In the genomic region with DNA sequence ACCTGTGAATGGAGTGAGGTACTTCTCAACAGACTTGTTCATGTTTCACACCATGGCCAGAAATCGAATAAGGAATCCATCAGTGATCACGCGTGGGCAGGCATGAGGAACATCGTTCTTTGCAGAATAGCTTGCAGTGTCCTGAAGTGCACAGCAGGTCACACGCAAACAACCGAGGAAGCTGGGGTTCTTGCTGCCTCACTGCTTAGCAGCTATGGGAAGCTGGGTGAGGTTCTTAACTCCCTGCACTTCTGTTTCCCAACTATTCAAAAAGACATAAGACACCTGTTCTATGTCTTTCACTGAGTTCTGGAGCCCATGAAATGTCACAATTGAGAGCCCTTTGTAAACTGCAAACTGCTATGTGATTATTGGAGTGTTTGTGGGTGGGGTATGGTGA, we compare ENCODE assay signal across 15 cellular contexts.
"Had no signal": no experiment of that assay in that cellular context is flagged by ENCODE, and none has a peak within 500 bp of the region (broad histone marks: within the 10 kb centered on the region; RNA-seq: fewer than 3 reads in every experiment).

No MANE protein-coding gene starts in this region.

- H3K9me3 Mint-ChIP-seq: activated T-cell treated with anti-CD3 and anti-CD28 coated beads, Interleukin-2, amount 50 U/mL, for 4 hours; dendritic cell treated with granulocyte-macrophage colony-stimulating factor and Interleukin-4, amounts not matched to agents 40 ng/mL and 50 ng/mL, for 4 days; effector memory CD8-positive, alpha-beta T cell; neural progenitor cell had no signal

- H3K27ac Mint-ChIP-seq: dendritic cell treated with granulocyte-macrophage colony-stimulating factor and Interleukin-4, amounts not matched to agents 40 ng/mL and 50 ng/mL, for 4 days; effector memory CD8-positive, alpha-beta T cell; neural progenitor cell; stimulated activated memory B cell treated with anti-CD40 and anti-IgM and Interleukin-4, amounts not matched to agents 10 μg/mL and 1 μg/mL and 100 μg/mL, for 72 hours; T-helper 2 cell treated with Interferon-gamma antibody and Interleukin-4, amounts not matched to agents 5 μg/mL and 100 μg/mL, for 36 hours had no signal

- H3K27me3 Mint-ChIP-seq: dendritic cell treated with granulocyte-macrophage colony-stimulating factor and Interleukin-4, amounts not matched to agents 40 ng/mL and 50 ng/mL, for 4 days had no signal

- H3K36me3 ChIP-seq: neural progenitor cell had no signal

- H3K4me1 Mint-ChIP-seq: neural progenitor cell had no signal

- H3K27me3 ChIP-seq: body of pancreas, neural progenitor cell had no signal

- H3K9me3 ChIP-seq: body of pancreas had no signal

- H3K4me3 ChIP-seq: body of pancreas, neural progenitor cell had no signal

- DNase-seq: activated CD4-positive, alpha-beta T cell treated with anti-CD3 and anti-CD28 coated beads, Interleukin-2, amount 50 U/mL, for 48 hours; activated effector memory CD4-positive, alpha-beta T cell treated with anti-CD3 and anti-CD28 coated beads, Interleukin-2, amount 50 U/mL, for 16 hours; activated T-cell treated with anti-CD3 and anti-CD28 coated beads, Interleukin-2, amount 50 U/mL, for 4 hours; amniotic stem cell; body of pancreas; effector memory CD8-positive, alpha-beta T cell; hippocampal formation; trophoblast cell had no signal

- H3K36me3 Mint-ChIP-seq: neural progenitor cell; stimulated activated memory B cell treated with anti-CD40 and anti-IgM and Interleukin-4, amounts not matched to agents 10 μg/mL and 1 μg/mL and 100 μg/mL, for 72 hours had no signal

- H3K27ac ChIP-seq: neural progenitor cell, parathyroid adenoma had no signal

- H3K4me3 Mint-ChIP-seq: activated T-cell treated with anti-CD3 and anti-CD28 coated beads, Interleukin-2, amount 50 U/mL, for 4 hours; dendritic cell treated with granulocyte-macrophage colony-stimulating factor and Interleukin-4, amounts not matched to agents 40 ng/mL and 50 ng/mL, for 4 days; effector memory CD8-positive, alpha-beta T cell; neural progenitor cell; stimulated activated memory B cell treated with anti-CD40 and anti-IgM and Interleukin-4, amounts not matched to agents 10 μg/mL and 1 μg/mL and 100 μg/mL, for 72 hours; T-helper 2 cell treated with Interferon-gamma antibody and Interleukin-4, amounts not matched to agents 5 μg/mL and 100 μg/mL, for 36 hours had no signal

- ATAC-seq: activated CD4-positive, CD25-positive, alpha-beta regulatory T cell treated with anti-CD3 and anti-CD28 coated beads, Interleukin-2, amount 50 U/mL, for 24 hours; activated naive CD4-positive, alpha-beta T cell treated with anti-CD3 and anti-CD28 coated beads, Interleukin-2, amount 50 U/mL, for 72 hours; activated T-cell treated with anti-CD3 and anti-CD28 coated beads, Interleukin-2, amount 50 U/mL, for 4 hours; body of pancreas; effector memory CD8-positive, alpha-beta T cell; stimulated activated memory B cell treated with anti-CD40 and anti-IgM and Interleukin-4, amounts not matched to agents 10 μg/mL and 1 μg/mL and 100 μg/mL, for 72 hours had no signal
